Comparison of ENCODE assay signal across 1 cellular context in genomic region chr17:55334285-55334684, GRCh38.
TF ChIP-seq lines count a peak whose summit lies in the region.

No MANE protein-coding gene starts in this region.

TF ChIP-seq in GM23338, 12 proteins besides CTCF, POLR2A, EP300 and RAD21:
- TF ChIP-seq REST (IDR thresholded peaks at IDR 0.05; ENCODE audit: unreplicated experiment) = no peak
- TF ChIP-seq ZNF331 (CRISPR knock-in tag; IDR thresholded peaks at IDR 0.05; ENCODE audit: low read depth) = no peak
- no peak for TF ChIP-seq JUNB (IDR thresholded peaks at IDR 0.05; ENCODE audit: unreplicated experiment)
- TF ChIP-seq CREB1 (CRISPR knock-in tag; IDR thresholded peaks at IDR 0.05; ENCODE audit: low read depth) = no peak
